ENCODE assay signal across 14 cellular contexts in the genomic region with DNA sequence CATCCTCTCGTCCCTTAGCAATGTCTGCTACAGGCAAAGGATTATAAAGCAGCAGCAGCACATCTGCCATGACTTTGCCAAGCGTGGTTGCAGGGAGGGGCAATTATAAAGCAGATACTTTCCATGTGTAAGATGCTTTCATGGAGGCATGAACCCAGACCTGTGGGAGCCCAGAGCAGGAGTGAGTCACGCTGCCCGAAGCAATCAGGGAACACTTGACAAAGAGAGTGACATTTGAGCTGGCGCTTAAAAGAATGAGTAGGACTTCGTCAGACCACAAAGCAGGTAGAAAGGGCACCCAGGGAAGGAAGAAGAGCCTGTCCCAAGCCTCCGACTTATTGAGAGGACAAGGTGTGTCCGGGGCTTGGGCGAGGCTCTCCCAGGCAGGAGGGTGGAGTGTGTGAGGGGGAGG.
DNase-seq lines count a peak whose midpoint lies in the region; ATAC-seq and TF ChIP-seq lines count a peak whose summit lies in the region.
"Had no signal": no experiment of that assay in that cellular context is flagged by ENCODE, and none has a peak within 500 bp of the region (broad histone marks: within the 10 kb centered on the region; RNA-seq: fewer than 3 reads in every experiment).

No MANE protein-coding gene starts in this region.

- no peak overlapping the region for H2BK12ac ChIP-seq in neuronal stem cell (ENCODE audit: low read length)

- no peak overlapping the region for H2AFZ ChIP-seq in neuronal stem cell (ENCODE audit: low read length)

- no CpG with 5 or more reads among the region's 9 CpGs for WGBS in neuronal stem cell (ENCODE audit: extremely low coverage in 2 of 2, insufficient read length in 2 of 2, insufficient replicate concordance in 1 of 2), 2 donors

- H3K18ac ChIP-seq in neuronal stem cell (ENCODE audit: low read length) = no peak overlapping the region

- H3K9me3 ChIP-seq in neuronal stem cell (replicated peaks in 1 of 2; ENCODE audit: control insufficient read depth in 2 of 2, insufficient read depth in 1 of 2, low read depth in 1 of 2, low read length in 2 of 2) = peaks cover 0 to 5% of the 10 kb centered on the region in 2 donors

- H3K23ac ChIP-seq in neuronal stem cell (ENCODE audit: low read depth, low read length, poor library complexity) = no peak overlapping the region

- H3K79me1 ChIP-seq in neuronal stem cell (ENCODE audit: low read depth, low read length) = no peaks in the 10 kb centered on the region

- H2AK5ac ChIP-seq in neuronal stem cell (ENCODE audit: low read depth, low read length) = no peak overlapping the region

- H3K4me1 ChIP-seq in neuronal stem cell (ENCODE audit: control insufficient read depth in 2 of 2, insufficient read depth in 1 of 2, low read depth in 1 of 2, low read length in 2 of 2) = peaks cover 0 to 10% of the 10 kb centered on the region in 2 donors

- H2BK5ac ChIP-seq in neuronal stem cell (ENCODE audit: low read length) = no peak overlapping the region

- no peak overlapping the region for H4K8ac ChIP-seq in neuronal stem cell (ENCODE audit: low read depth, low read length)

- no peak overlapping the region for H2BK15ac ChIP-seq in neuronal stem cell (ENCODE audit: low read length)

- H3K4me2 ChIP-seq in neuronal stem cell (ENCODE audit: insufficient read depth, low read length, poor library complexity, severe bottlenecking) = no peak overlapping the region

- H3K14ac ChIP-seq in neuronal stem cell (ENCODE audit: low read length) = no peak overlapping the region

- H3K4me3 ChIP-seq in epithelial cell of esophagus (ENCODE audit: low read length) (no peak overlapping the region), neuronal stem cell (ENCODE audit: low read length in 2 of 2) (no peak overlapping the region)
- H3K4me3 ChIP-seq: dorsolateral prefrontal cortex, K562 had no signal

- no peak overlapping the region for H4K91ac ChIP-seq in neuronal stem cell (ENCODE audit: low read depth, low read length, poor library complexity)

- H3K9ac ChIP-seq in neuronal stem cell (ENCODE audit: low read depth, low read length, poor library complexity) = no peak overlapping the region

- H3K36me3 ChIP-seq in neuronal stem cell (replicated peaks in 1 of 2; ENCODE audit: control insufficient read depth in 2 of 2, insufficient read depth in 2 of 2, low read length in 2 of 2) = peaks cover 0 to 25% of the 10 kb centered on the region in 2 donors
- H3K36me3 ChIP-seq: WERI-Rb-1 had no signal

- ATAC-seq in HG03175 (IDR thresholded peaks at IDR 0.05; ENCODE audit: unreplicated experiment) (no peak), HG03159 (IDR thresholded peaks at IDR 0.05; ENCODE audit: unreplicated experiment) (no peak)
- ATAC-seq: K562 had no signal

- H3K4ac ChIP-seq in neuronal stem cell (ENCODE audit: low read length) = no peak overlapping the region

- no peaks in the 10 kb centered on the region for H3K27me3 ChIP-seq in neuronal stem cell (ENCODE audit: control insufficient read depth in 3 of 3, insufficient read depth in 3 of 3, low read depth in 1 of 3, low read length in 3 of 3)

- DNase-seq in A172 (ENCODE audit: low spot score) (peak; percentile 90), Daoy (ENCODE audit: low read depth) (peak; percentile 85), NCI-H510A (lab: John Stamatoyannopoulos, UW) (peak; percentile 45), epithelial cell of esophagus (ENCODE audit: low read depth) (peak; percentile 95), neuronal stem cell (ENCODE audit: low spot score) (no peak), superior temporal gyrus (ENCODE audit: extremely low spot score) (no peak)
- DNase-seq: activated gamma-delta T cell; CD4-positive, CD25-positive, alpha-beta regulatory T cell; dorsolateral prefrontal cortex; small intestine; WERI-Rb-1 had no signal

- no peak overlapping the region for H2BK120ac ChIP-seq in neuronal stem cell (ENCODE audit: low read depth, low read length)

- no peak for TF ChIP-seq CTCF in epithelial cell of esophagus (IDR thresholded peaks at IDR 0.05; ENCODE audit: insufficient read depth, low read depth, low read length, missing control alignments)

- no peak overlapping the region for H3K27ac ChIP-seq in neuronal stem cell (replicated peaks; ENCODE audit: low read length)
- H3K27ac ChIP-seq: dorsolateral prefrontal cortex, WERI-Rb-1 had no signal

Comparison
In these comparisons a context has a peak if more than half of its experiments do, and no peak if none do; other contexts are left out.
1. DNase-seq: peak in A172 (single experiment), Daoy (single experiment), NCI-H510A (single experiment) and epithelial cell of esophagus (single experiment); none in neuronal stem cell (single experiment) and superior temporal gyrus (single experiment).